In genomic region chr5:115372121-115372520, GRCh38 we compare ENCODE assay signal across 18 cellular contexts.
A peak's percentile ranks its signal among the peaks of the same experiment; 100 is the strongest.
DNase-seq lines count a peak whose midpoint lies in the region; ATAC-seq, FAIRE-seq and TF ChIP-seq lines count a peak whose summit lies in the region.
"Had no signal": no experiment of that assay in that cellular context is flagged by ENCODE, and none has a peak within 500 bp of the region (broad histone marks: within the 10 kb centered on the region; RNA-seq: fewer than 3 reads in every experiment).

No MANE protein-coding gene starts in this region.

- TF ChIP-seq POLR2A in gastrocnemius medialis (IDR thresholded peaks at IDR 0.05): no peak

- no peaks in the 10 kb centered on the region for H3K79me2 ChIP-seq in PC-9 (ENCODE audit: low read depth)

- no peak for FAIRE-seq in GM19239 (lab: Jason Lieb, UNC)

- H3K9me2 ChIP-seq in PC-9 (ENCODE audit: insufficient read depth): no peaks in the 10 kb centered on the region

- H4K20me1 ChIP-seq in PC-9 (ENCODE audit: insufficient read depth): no peaks in the 10 kb centered on the region

- in situ Hi-C loops in gastrocnemius medialis (cut with MboI; ENCODE audit: low sequenced_read_pairs in 4 of 4): loop anchor here in 2 of 4 donors (10.0 kb wide), 2 partner anchors 173 to 213 kb away; partner anchors contain the start of gene FEM1C (in 2 of the 2)

- H3K4me3 ChIP-seq in PC-9: no peak overlapping the region
- no peak overlapping the region for H3K4me3 ChIP-seq in gastrocnemius medialis
- H3K4me3 ChIP-seq: colonic mucosa, esophagus squamous epithelium, SK-N-MC had no signal

- CTCF ChIA-PET in PC-9 (lab: Charles Lee): no interaction called here

- peak overlapping the region; percentile 36; the same call in 1 of the 2 replicates for H3K4me2 ChIP-seq in PC-9

- H3K27ac ChIP-seq in PC-9: peak overlapping the region; percentile 85
- H3K27ac ChIP-seq in gastrocnemius medialis: peak overlapping the region; percentile 57 to 93 (median 76)
- H3K27ac ChIP-seq: colonic mucosa, esophagus squamous epithelium, SK-N-MC had no signal

- ATAC-seq in gastrocnemius medialis (peak in 1 of 2 donors; percentile 13), HG02763 (IDR thresholded peaks at IDR 0.05; ENCODE audit: unreplicated experiment) (no peak), HG02678 (IDR thresholded peaks at IDR 0.05; ENCODE audit: unreplicated experiment) (no peak)
- ATAC-seq: right cardiac atrium had no signal

- H3K4me1 ChIP-seq in PC-9 (replicated peaks; ENCODE audit: insufficient read depth): peaks cover 34% of the 10 kb centered on the region
- H3K4me1 ChIP-seq in gastrocnemius medialis: peaks cover 15 to 28% of the 10 kb centered on the region in 2 donors
- H3K4me1 ChIP-seq: colonic mucosa had no signal

- peaks cover 19% of the 10 kb centered on the region for H3F3A ChIP-seq in PC-9 (ENCODE audit: insufficient read depth, low read depth)

- no TSS peak for BruUV-seq in PC-9 (replicated peaks; lab: Mats Ljungman, UMichigan)

- no peaks in the 10 kb centered on the region for H3K36me3 ChIP-seq in PC-9 (ENCODE audit: low read depth)
- H3K36me3 ChIP-seq in gastrocnemius medialis: no peaks in the 10 kb centered on the region
- H3K36me3 ChIP-seq: colonic mucosa, esophagus squamous epithelium had no signal

- no peak overlapping the region for H2AFZ ChIP-seq in PC-9

- intact Hi-C loops in PC-9 (cut with micrococcal nuclease; ENCODE audit: unreplicated experiment): no loop called here
- intact Hi-C loops in gastrocnemius medialis (cut with DNase I; ENCODE audit: low total_unique reads): loop anchor here (5.0 kb wide), 1 partner anchor 60 kb away; no protein-coding TSS in a partner anchor

- DNase-seq in NCI-H82 (lab: John Stamatoyannopoulos, UW): peak; percentile 54
- DNase-seq in NCI-H82 treated with DMSO at 0.1 percent for 48 hours (lab: John Stamatoyannopoulos, UW; ENCODE audit: unreplicated experiment): no peak
- DNase-seq in PC-9: peak in 1 of 2 experiments; percentile 92
- DNase-seq in fibroblast of peridontal ligament (ENCODE audit: extremely low read depth): peak; percentile 55
- DNase-seq in gastrocnemius medialis: no peak
- DNase-seq in GM19239 (ENCODE audit: insufficient read length, low spot score): no peak
- DNase-seq: ACHN; activated CD4-positive, alpha-beta memory T cell treated with anti-CD3 and anti-CD28 coated beads for 36 hours; amygdala; colonic mucosa; esophagus squamous epithelium; NCI-H2081 treated with DMSO at 0.1 percent for 48 hours; OCI-M1; right cardiac atrium; stimulated activated CD8-positive, alpha-beta memory T cell treated with anti-CD3 and anti-CD28 coated beads, Interleukin-4, amount 100 ng/mL, for 48 hours had no signal

- POLR2A ChIA-PET in PC-9 (lab: Charles Lee; ENCODE audit: unreplicated experiment): no interaction called here

- H3K9me3 ChIP-seq in PC-9 (ENCODE audit: insufficient read depth, low read depth): no peaks in the 10 kb centered on the region; the same call in 1 of the 2 replicates
- no peaks in the 10 kb centered on the region for H3K9me3 ChIP-seq in gastrocnemius medialis
- H3K9me3 ChIP-seq: colonic mucosa, esophagus squamous epithelium had no signal

- H3K27me3 ChIP-seq in PC-9 (ENCODE audit: insufficient read depth, low read depth) (no peaks in the 10 kb centered on the region), gastrocnemius medialis (no peaks in the 10 kb centered on the region)
- H3K27me3 ChIP-seq: colonic mucosa had no signal

- no peak for TF ChIP-seq CTCF in PC-9 (conservative IDR thresholded peaks at IDR 0.05)
- no peak for TF ChIP-seq CTCF in gastrocnemius medialis (IDR thresholded peaks at IDR 0.05 in 4 of 5, conservative IDR thresholded peaks at IDR 0.05 in 1 of 5)

Comparison
In these comparisons a context has a peak if more than half of its experiments do, and no peak if none do; other contexts are left out.
1. DNase-seq: peak in NCI-H82 (single experiment) and fibroblast of peridontal ligament (single experiment); none in NCI-H82 treated with DMSO at 0.1 percent for 48 hours (single experiment), gastrocnemius medialis (0 of 2) and GM19239 (single experiment).